In genomic region chr1:206912445-206913095, GRCh38 we compare ENCODE assay signal across 1 cellular context.
TF ChIP-seq lines count a peak whose summit lies in the region.

No MANE protein-coding gene starts in this region.

TF ChIP-seq in GM12891, 5 proteins besides CTCF, POLR2A, EP300 and RAD21 (continued from another document):
- TF ChIP-seq PAX5 (IDR thresholded peaks at IDR 0.05; ENCODE audit: insufficient read depth, low read length, severe bottlenecking) (no peak), POLR2AphosphoS5 (IDR thresholded peaks at IDR 0.05; ENCODE audit: low read depth, low read length) (no peak)
TF ChIP-seq in GM12891: peak in this region for 0.
